Comparison of ENCODE assay signal across 19 cellular contexts in the genomic region with DNA sequence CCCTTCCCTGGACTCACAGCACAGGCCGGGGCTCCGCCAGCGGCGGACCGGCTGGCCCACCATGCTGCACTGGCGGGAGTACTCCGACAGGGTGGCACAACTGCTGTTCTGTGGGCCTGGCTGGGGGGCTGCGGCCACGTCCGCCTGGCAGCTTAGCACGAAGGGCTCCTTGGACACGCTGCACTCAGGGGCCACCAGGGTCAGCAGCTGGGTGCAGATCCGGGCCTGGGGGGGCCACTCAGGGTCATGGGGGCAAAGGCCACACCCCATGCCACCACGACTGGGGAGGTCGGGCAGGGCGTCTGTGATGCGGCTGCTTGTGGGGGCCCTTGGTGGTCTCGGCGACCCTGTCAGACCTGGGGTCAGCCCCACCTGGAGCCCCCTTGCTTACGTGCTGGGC. TPM values are rescaled to one million over a fixed set of nuclear protein-coding genes. Genes with fewer than 3 reads are reported as not detected.
"Had no signal": no experiment of that assay in that cellular context is flagged by ENCODE, and none has a peak within 500 bp of the region (broad histone marks: within the 10 kb centered on the region; RNA-seq: fewer than 3 reads in every experiment).

No MANE protein-coding gene starts in this region.

- H3K4me3 ChIP-seq: coronary artery, dorsolateral prefrontal cortex, esophagus muscularis mucosa, gastroesophageal sphincter, heart right ventricle, left lung, lower lobe of right lung, mucosa of descending colon had no signal

- H3K4me1 ChIP-seq: foreskin keratinocyte, gastroesophageal sphincter, heart right ventricle, left lung, lower lobe of right lung had no signal

- H3K9me3 ChIP-seq: esophagus muscularis mucosa, gastroesophageal sphincter, heart right ventricle, left lung, lower lobe of right lung, mucosa of descending colon had no signal

- DNase-seq: dermis blood vessel endothelial cell; dorsolateral prefrontal cortex; effector CD4-positive, alpha-beta T cell; effector memory CD4-positive, alpha-beta T cell; foreskin keratinocyte; heart right ventricle; hippocampal formation; left cardiac atrium; left lung; left ventricle myocardium superior; lower lobe of right lung; mesenchymal stem cell; mucosa of descending colon had no signal

- H3K27ac ChIP-seq: coronary artery, dorsolateral prefrontal cortex, esophagus muscularis mucosa, foreskin keratinocyte, gastroesophageal sphincter, heart right ventricle, left lung, lower lobe of right lung had no signal

- H3K36me3 ChIP-seq: gastroesophageal sphincter, heart right ventricle, left lung, lower lobe of right lung had no signal

RNA-seq across cellular contexts. Expression of a gene that starts 6.0 kb away (rescaled TPM):
- polyA plus RNA-seq: endothelial cell of umbilical vein, fibroblast of lung, foreskin keratinocyte, keratinocyte had no signal

RNA-seq across cellular contexts. Expression of a gene that starts 44.1 kb away (rescaled TPM):
- polyA plus RNA-seq: endothelial cell of umbilical vein, fibroblast of lung, foreskin keratinocyte, heart right ventricle, keratinocyte had no signal
